Comparison of ENCODE assay signal across 8 cellular contexts in the genomic region with DNA sequence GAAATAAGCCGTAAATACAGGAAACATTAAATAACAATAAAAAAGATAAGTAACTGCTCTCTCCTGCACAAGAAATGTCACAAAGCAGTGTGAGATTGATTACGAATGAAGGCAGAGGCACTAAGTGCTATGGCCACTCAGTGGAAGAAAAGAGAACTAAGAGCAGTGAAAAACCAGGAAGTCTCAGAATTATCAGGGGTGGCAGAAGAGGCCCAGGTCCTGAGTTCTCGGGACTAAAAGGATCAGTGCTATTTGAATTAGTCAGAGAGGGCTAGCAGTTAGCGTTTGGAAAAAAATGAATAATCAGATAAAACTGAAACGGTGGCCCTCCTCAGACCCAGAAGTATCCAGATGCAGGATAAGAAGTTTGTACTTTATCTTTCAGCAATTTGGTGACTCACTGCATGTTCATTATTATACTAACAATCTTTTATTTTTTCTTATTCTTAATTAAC.
DNase-seq lines count a peak whose midpoint lies in the region; ATAC-seq and TF ChIP-seq lines count a peak whose summit lies in the region.

No MANE protein-coding gene starts in this region.

- H3K9me3 ChIP-seq in trophoblast cell (ENCODE audit: insufficient read depth, low read depth, low read length) = no peaks in the 10 kb centered on the region

- H3K79me1 ChIP-seq in trophoblast cell (ENCODE audit: low read length) = no peaks in the 10 kb centered on the region

- no peak overlapping the region for H3K27ac ChIP-seq in trophoblast cell (ENCODE audit: low read depth, low read length)

- no peak overlapping the region for H2BK12ac ChIP-seq in trophoblast cell (ENCODE audit: low read length)

- no peaks in the 10 kb centered on the region for H3K4me1 ChIP-seq in trophoblast cell (ENCODE audit: control insufficient read depth in 1 of 2, insufficient read depth in 2 of 2, low read length in 2 of 2)

- no peak overlapping the region for H4K12ac ChIP-seq in trophoblast cell (ENCODE audit: low read depth, low read length)

- ATAC-seq in GM19395 (IDR thresholded peaks at IDR 0.05; ENCODE audit: unreplicated experiment) (peak; percentile 70), HG03039 (IDR thresholded peaks at IDR 0.05; ENCODE audit: unreplicated experiment) (no peak), GM19467 (IDR thresholded peaks at IDR 0.05; ENCODE audit: unreplicated experiment) (no peak)

- H3K27me3 ChIP-seq in trophoblast cell (ENCODE audit: insufficient read depth, low read length) = no peaks in the 10 kb centered on the region

- no peak overlapping the region for H4K91ac ChIP-seq in trophoblast cell (ENCODE audit: low read depth, low read length)

- H3K4me3 ChIP-seq in trophoblast cell (ENCODE audit: low read depth, low read length) = no peak overlapping the region

- TF ChIP-seq POLR2A in erythroblast (IDR thresholded peaks at IDR 0.05; ENCODE audit: low read length) = no peak

- H3K36me3 ChIP-seq in trophoblast cell (ENCODE audit: control insufficient read depth in 1 of 2, insufficient read depth in 2 of 2, low read length in 2 of 2) = no peaks in the 10 kb centered on the region

- DNase-seq in NCI-H460 (ENCODE audit: extremely low read depth, low read depth) (peak; percentile 12), erythroblast (lab: John Stamatoyannopoulos, UW) (peak; percentile 74 to 87), trophoblast cell (peak; percentile 13 to 57), T-helper 2 cell (no peak), NCI-H1105 (lab: John Stamatoyannopoulos, UW) (no peak)

- H3K23ac ChIP-seq in trophoblast cell (ENCODE audit: low read length) = no peak overlapping the region

- no peak overlapping the region for H2AFZ ChIP-seq in trophoblast cell (ENCODE audit: insufficient read depth, low read length, poor library complexity)

- no peak overlapping the region for H3K14ac ChIP-seq in trophoblast cell (ENCODE audit: low read length)

- H2AK5ac ChIP-seq in trophoblast cell (ENCODE audit: low read length) = no peak overlapping the region

- no peak overlapping the region for H3K4ac ChIP-seq in trophoblast cell (ENCODE audit: low read depth, low read length)

- no peak overlapping the region for H3K9ac ChIP-seq in trophoblast cell (ENCODE audit: low read length)

- no peak overlapping the region for H3K18ac ChIP-seq in trophoblast cell (ENCODE audit: low read length)

- H4K8ac ChIP-seq in trophoblast cell (ENCODE audit: low read depth, low read length) = no peak overlapping the region

- no CpG with 5 or more reads among the region's 5 CpGs for WGBS in trophoblast cell (ENCODE audit: extremely low coverage, insufficient coverage, insufficient read length)

- no peak overlapping the region for H2BK120ac ChIP-seq in trophoblast cell (ENCODE audit: insufficient read depth, low read length, poor library complexity)

- no peak overlapping the region for H2BK5ac ChIP-seq in trophoblast cell (ENCODE audit: low read depth, low read length, poor library complexity)

- no peak overlapping the region for H3K4me2 ChIP-seq in trophoblast cell (ENCODE audit: low read length)

- H3K79me2 ChIP-seq in trophoblast cell (ENCODE audit: control insufficient read depth, insufficient read depth, low read length, poor library complexity) = no peaks in the 10 kb centered on the region

Comparison
In these comparisons a context has a peak if more than half of its experiments do, and no peak if none do; other contexts are left out.
1. DNase-seq: peak in NCI-H460 (single experiment), erythroblast (2 of 2) and trophoblast cell (2 of 2); none in T-helper 2 cell (0 of 5) and NCI-H1105 (single experiment).